ENCODE assay signal across 29 cellular contexts in genomic region chr12:30603129-30603528, GRCh38.
"Had no signal": no experiment of that assay in that cellular context is flagged by ENCODE, and none has a peak within 500 bp of the region (broad histone marks: within the 10 kb centered on the region; RNA-seq: fewer than 3 reads in every experiment).

No MANE protein-coding gene starts in this region.

- H3K27me3 Mint-ChIP-seq: dendritic cell treated with granulocyte-macrophage colony-stimulating factor and Interleukin-4, amounts not matched to agents 40 ng/mL and 50 ng/mL, for 4 days had no signal

- H3K4me2 ChIP-seq: hepatocyte had no signal

- H3K27ac ChIP-seq: coronary artery, dorsolateral prefrontal cortex, epithelial cell of prostate, esophagus muscularis mucosa, esophagus squamous epithelium, foreskin keratinocyte, gastrocnemius medialis, gastroesophageal sphincter, heart left ventricle, heart right ventricle, hepatocyte had no signal

- H3K4me3 Mint-ChIP-seq: dendritic cell treated with granulocyte-macrophage colony-stimulating factor and Interleukin-4, amounts not matched to agents 40 ng/mL and 50 ng/mL, for 4 days; effector memory CD8-positive, alpha-beta T cell; endodermal cell had no signal

- DNase-seq: cortex of kidney; dermis blood vessel endothelial cell; dorsolateral prefrontal cortex; effector CD4-positive, alpha-beta T cell; effector CD8-positive, alpha-beta T cell; effector memory CD4-positive, alpha-beta T cell; effector memory CD8-positive, alpha-beta T cell; endodermal cell; erythroblast; esophagus squamous epithelium; foreskin fibroblast; foreskin keratinocyte; foreskin melanocyte; gastrocnemius medialis; glutamatergic neuron; head of caudate nucleus; heart left ventricle; heart right ventricle; hippocampal formation had no signal

- H3K36me3 ChIP-seq: esophagus squamous epithelium, gastrocnemius medialis, gastroesophageal sphincter, heart left ventricle, heart right ventricle had no signal

- H3K27me3 ChIP-seq: dorsolateral prefrontal cortex, esophagus muscularis mucosa, esophagus squamous epithelium, foreskin keratinocyte, gastrocnemius medialis, gastroesophageal sphincter, heart left ventricle, heart right ventricle, hepatocyte had no signal

- H3K4me1 ChIP-seq: esophagus muscularis mucosa, esophagus squamous epithelium, foreskin keratinocyte, gastroesophageal sphincter, heart left ventricle, heart right ventricle had no signal

- FAIRE-seq: endometrium, endothelial cell of umbilical vein, frontal cortex had no signal

- H3K4me1 Mint-ChIP-seq: endodermal cell had no signal

- H2AFZ ChIP-seq: hepatocyte had no signal

- H3K27ac Mint-ChIP-seq: dendritic cell treated with granulocyte-macrophage colony-stimulating factor and Interleukin-4, amounts not matched to agents 40 ng/mL and 50 ng/mL, for 4 days; effector memory CD8-positive, alpha-beta T cell; endodermal cell had no signal

- H3K79me2 ChIP-seq: hepatocyte had no signal

- H3K4me3 ChIP-seq: coronary artery, dorsolateral prefrontal cortex, esophagus muscularis mucosa, esophagus squamous epithelium, gastrocnemius medialis, gastroesophageal sphincter, heart left ventricle, heart right ventricle, hepatocyte had no signal

- ATAC-seq: effector memory CD8-positive, alpha-beta T cell; esophagus mucosa; foreskin keratinocyte; gastrocnemius medialis; gastroesophageal sphincter; heart left ventricle; heart right ventricle had no signal
